In the genomic region with DNA sequence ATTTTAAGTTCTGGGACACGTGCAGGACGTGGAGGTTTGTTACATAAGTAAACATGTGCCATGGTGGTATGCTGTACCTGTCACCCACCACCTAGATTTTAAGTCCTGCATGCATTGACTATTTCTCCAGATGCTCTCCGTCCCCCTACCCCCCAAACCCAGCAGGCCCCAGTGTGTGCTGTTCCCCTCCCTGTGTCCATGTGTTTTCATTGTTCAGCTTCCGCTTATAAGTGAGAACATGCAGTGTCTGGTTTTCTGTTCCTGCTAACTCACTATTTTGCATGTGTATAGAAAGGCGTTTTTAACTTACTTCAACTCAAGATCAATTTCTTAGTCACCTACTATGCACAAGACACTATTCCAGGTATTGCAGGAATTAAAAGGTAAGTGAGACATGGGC, we compare ENCODE assay signal across 31 cellular contexts.
"Had no signal": no experiment of that assay in that cellular context is flagged by ENCODE, and none has a peak within 500 bp of the region (broad histone marks: within the 10 kb centered on the region; RNA-seq: fewer than 3 reads in every experiment).

No MANE protein-coding gene starts in this region.

- H3K9me3 Mint-ChIP-seq: activated B cell treated with CpG ODN at 0.5 μM for 24 hours; activated CD4-positive, alpha-beta memory T cell treated with anti-CD3 and anti-CD28 coated beads, Interleukin-2, amount 10 ng/mL, durations not matched to agents 7 days and 5 days; activated CD4-positive, alpha-beta T cell treated with anti-CD3 and anti-CD28 coated beads, Interleukin-2, amount 10 ng/mL, durations not matched to agents 7 days and 5 days; activated naive CD4-positive, alpha-beta T cell treated with anti-CD3 and anti-CD28 coated beads for 36 hours; activated naive CD4-positive, alpha-beta T cell treated with anti-CD3 and anti-CD28 coated beads, Interleukin-2, amount 50 U/mL, for 24 hours; activated naive CD8-positive, alpha-beta T cell treated with anti-CD3 and anti-CD28 coated beads for 36 hours; activated naive CD8-positive, alpha-beta T cell treated with anti-CD3 and anti-CD28 coated beads, Interleukin-2, amount 50 U/mL, for 24 hours; activated T-cell treated with anti-CD3 and anti-CD28 coated beads, Interleukin-2, amount 50 U/mL, for 24 hours; effector memory CD8-positive, alpha-beta T cell; T-cell; T-helper 1 cell treated with Interleukin-12 subunit alpha and Interleukin-12 subunit beta and Interleukin-4 antibody, amounts not matched to agents 30 μg/mL and 1 μg/mL, for 36 hours had no signal

- H3K4me3 ChIP-seq: adrenal gland, body of pancreas, heart left ventricle had no signal

- H3K36me3 ChIP-seq: adrenal gland, heart left ventricle, WERI-Rb-1 had no signal

- H3K27ac ChIP-seq: adrenal gland, body of pancreas, epithelial cell of prostate, heart left ventricle, WERI-Rb-1 had no signal

- H3K27ac Mint-ChIP-seq: activated B cell treated with CpG ODN at 0.5 μM for 24 hours; activated CD4-positive, alpha-beta memory T cell treated with anti-CD3 and anti-CD28 coated beads, Interleukin-2, amount 10 ng/mL, durations not matched to agents 7 days and 5 days; activated CD4-positive, alpha-beta T cell treated with anti-CD3 and anti-CD28 coated beads, Interleukin-2, amount 10 ng/mL, durations not matched to agents 7 days and 5 days; activated naive CD4-positive, alpha-beta T cell treated with anti-CD3 and anti-CD28 coated beads for 36 hours; activated naive CD4-positive, alpha-beta T cell treated with anti-CD3 and anti-CD28 coated beads, Interleukin-2, amount 50 U/mL, for 24 hours; activated naive CD8-positive, alpha-beta T cell treated with anti-CD3 and anti-CD28 coated beads for 36 hours; activated naive CD8-positive, alpha-beta T cell treated with anti-CD3 and anti-CD28 coated beads, Interleukin-2, amount 50 U/mL, for 24 hours; activated T-cell treated with anti-CD3 and anti-CD28 coated beads, Interleukin-2, amount 50 U/mL, for 24 hours; activated T-helper 2 cell treated with anti-CD3 and anti-CD28 coated beads, Interferon-gamma antibody, Interleukin-2, Interleukin-4, amounts not matched to agents 10 μg/mL and 5 μg/mL and 100 μg/mL, durations not matched to agents 14 hours and 24 hours and 36 hours; effector memory CD8-positive, alpha-beta T cell; T-helper 1 cell treated with Interleukin-12 subunit alpha and Interleukin-12 subunit beta and Interleukin-4 antibody, amounts not matched to agents 30 μg/mL and 1 μg/mL, for 36 hours; T-helper 2 cell treated with Interferon-gamma antibody and Interleukin-4, amounts not matched to agents 5 μg/mL and 100 μg/mL, for 36 hours had no signal

- DNase-seq: activated B cell treated with CpG ODN at 0.5 μM for 24 hours; activated CD4-positive, alpha-beta memory T cell treated with anti-CD3 and anti-CD28 coated beads, Interleukin-2, amount 10 ng/mL, durations not matched to agents 7 days and 5 days; activated CD4-positive, alpha-beta T cell treated with anti-CD3 and anti-CD28 coated beads, Interleukin-2, amount 10 ng/mL, durations not matched to agents 7 days and 5 days; activated CD4-positive, alpha-beta T cell treated with anti-CD3 and anti-CD28 coated beads, Interleukin-2, amount 50 U/mL, for 4 hours; activated CD8-positive, alpha-beta memory T cell treated with anti-CD3 and anti-CD28 coated beads, Interleukin-2, amount 50 U/mL, for 48 hours; activated effector memory CD4-positive, alpha-beta T cell treated with anti-CD3 and anti-CD28 coated beads, Interleukin-2, amount 50 U/mL, for 16 hours; activated naive CD4-positive, alpha-beta T cell treated with anti-CD3 and anti-CD28 coated beads for 36 hours; activated naive CD8-positive, alpha-beta T cell treated with anti-CD3 and anti-CD28 coated beads for 36 hours; activated naive CD8-positive, alpha-beta T cell treated with anti-CD3 and anti-CD28 coated beads, Interleukin-2, amount 50 U/mL, for 24 hours; activated T-cell treated with anti-CD3 and anti-CD28 coated beads for 4 hours; activated T-cell treated with anti-CD3 and anti-CD28 coated beads, Interleukin-2, amount 50 U/mL, for 24 hours; adrenal gland; amygdala; aorta; body of pancreas; caudate nucleus; cortex of kidney; dermis blood vessel endothelial cell; effector CD4-positive, alpha-beta T cell; effector memory CD8-positive, alpha-beta T cell; glutamatergic neuron; heart left ventricle; T-cell; T1000; WERI-Rb-1 had no signal

- H3K4me3 Mint-ChIP-seq: activated B cell treated with CpG ODN at 0.5 μM for 24 hours; activated CD4-positive, alpha-beta memory T cell treated with anti-CD3 and anti-CD28 coated beads, Interleukin-2, amount 10 ng/mL, durations not matched to agents 7 days and 5 days; activated CD4-positive, alpha-beta T cell treated with anti-CD3 and anti-CD28 coated beads, Interleukin-2, amount 10 ng/mL, durations not matched to agents 7 days and 5 days; activated naive CD4-positive, alpha-beta T cell treated with anti-CD3 and anti-CD28 coated beads for 36 hours; activated naive CD4-positive, alpha-beta T cell treated with anti-CD3 and anti-CD28 coated beads, Interleukin-2, amount 50 U/mL, for 24 hours; activated naive CD8-positive, alpha-beta T cell treated with anti-CD3 and anti-CD28 coated beads for 36 hours; activated naive CD8-positive, alpha-beta T cell treated with anti-CD3 and anti-CD28 coated beads, Interleukin-2, amount 50 U/mL, for 24 hours; activated T-cell treated with anti-CD3 and anti-CD28 coated beads, Interleukin-2, amount 50 U/mL, for 24 hours; effector memory CD8-positive, alpha-beta T cell; T-cell; T-helper 1 cell treated with Interleukin-12 subunit alpha and Interleukin-12 subunit beta and Interleukin-4 antibody, amounts not matched to agents 30 μg/mL and 1 μg/mL, for 36 hours; T-helper 2 cell treated with Interferon-gamma antibody and Interleukin-4, amounts not matched to agents 5 μg/mL and 100 μg/mL, for 36 hours had no signal

- H3K27me3 ChIP-seq: adrenal gland, body of pancreas, heart left ventricle had no signal

- H3K36me3 Mint-ChIP-seq: activated naive CD8-positive, alpha-beta T cell treated with anti-CD3 and anti-CD28 coated beads for 36 hours; T-cell had no signal

- H3K4me1 Mint-ChIP-seq: activated B cell treated with CpG ODN at 0.5 μM for 24 hours had no signal

- H3K9me3 ChIP-seq: adrenal gland, body of pancreas, heart left ventricle had no signal

- H3K27me3 Mint-ChIP-seq: activated B cell treated with CpG ODN at 0.5 μM for 24 hours; activated CD4-positive, alpha-beta memory T cell treated with anti-CD3 and anti-CD28 coated beads, Interleukin-2, amount 10 ng/mL, durations not matched to agents 7 days and 5 days; activated CD4-positive, alpha-beta T cell treated with anti-CD3 and anti-CD28 coated beads, Interleukin-2, amount 10 ng/mL, durations not matched to agents 7 days and 5 days; activated naive CD4-positive, alpha-beta T cell treated with anti-CD3 and anti-CD28 coated beads, Interleukin-2, amount 50 U/mL, for 24 hours; activated naive CD8-positive, alpha-beta T cell treated with anti-CD3 and anti-CD28 coated beads for 36 hours; activated naive CD8-positive, alpha-beta T cell treated with anti-CD3 and anti-CD28 coated beads, Interleukin-2, amount 50 U/mL, for 24 hours; activated T-cell treated with anti-CD3 and anti-CD28 coated beads, Interleukin-2, amount 50 U/mL, for 24 hours; effector memory CD8-positive, alpha-beta T cell; T-cell had no signal

- H3K4me1 ChIP-seq: body of pancreas had no signal

- ATAC-seq: effector memory CD8-positive, alpha-beta T cell; esophagus mucosa; heart left ventricle; T-cell had no signal
